9 cellular contexts compared by ENCODE assay signal in genomic region chr10:74924251-74924954, GRCh38.
A peak's percentile ranks its signal among the peaks of the same experiment; 100 is the strongest.
DNase-seq lines count a peak whose midpoint lies in the region; ATAC-seq and TF ChIP-seq lines count a peak whose summit lies in the region.
"Had no signal": no experiment of that assay in that cellular context is flagged by ENCODE, and none has a peak within 500 bp of the region (broad histone marks: within the 10 kb centered on the region; RNA-seq: fewer than 3 reads in every experiment).

No MANE protein-coding gene starts in this region.

- no peak for TF ChIP-seq RAD21 in IMR-90 (IDR thresholded peaks at IDR 0.05; ENCODE audit: low read length)

- no CpG with 5 or more reads among the region's 5 CpGs for WGBS in IMR-90 (ENCODE audit: extremely low coverage in 2 of 2, insufficient read length in 1 of 2), 2 experiments
- 40 to 47% methylated on average over 5 of the region's 5 CpGs for WGBS in transverse colon (ENCODE audit: low coverage in 1 of 2), 2 donors

- ATAC-seq in IMR-90 (ENCODE audit: low read depth) (peak; percentile 76), HG03520 (IDR thresholded peaks at IDR 0.05; ENCODE audit: unreplicated experiment) (no peak)

- H2BK5ac ChIP-seq in IMR-90 (ENCODE audit: low read depth, low read length, poor library complexity, severe bottlenecking): peak overlapping the region; percentile 97

- H2AK5ac ChIP-seq in IMR-90 (ENCODE audit: low read depth, low read length): peak overlapping the region; percentile 48; the same call in 1 of the 2 replicates

- in situ Hi-C loops in IMR-90 (cut with MboI; ENCODE audit: low sequenced_read_pairs) (no loop called here), transverse colon (cut with MboI; ENCODE audit: low pct_ligation_motif_present in 1 of 4, low pct_unique_long_range_greater_than_20kb in 1 of 4, low sequenced_read_pairs in 3 of 4) (no loop called here)

- peak overlapping the region; percentile 97 for H2BK120ac ChIP-seq in IMR-90 (ENCODE audit: low read depth, low read length)

- H2BK20ac ChIP-seq in IMR-90 (ENCODE audit: low read depth, low read length): peak overlapping the region; percentile 98

- H4K8ac ChIP-seq in IMR-90 (ENCODE audit: low read depth in 2 of 2, low read length in 2 of 2): peak overlapping the region; percentile 58 to 91

- H3K27me3 ChIP-seq in IMR-90 (ENCODE audit: control insufficient read depth, insufficient read depth, low read length) (no peaks in the 10 kb centered on the region), breast epithelium (no peaks in the 10 kb centered on the region), transverse colon (no peaks in the 10 kb centered on the region)

- no peak overlapping the region for H2AK9ac ChIP-seq in IMR-90 (replicated peaks; ENCODE audit: low read depth, low read length, poor library complexity)

- no peak for TF ChIP-seq EP300 in transverse colon (IDR thresholded peaks at IDR 0.05; ENCODE audit: low read depth)

- peak overlapping the region; percentile 96 for H3K56ac ChIP-seq in IMR-90 (ENCODE audit: extremely low read depth, insufficient read depth, low read length)

- peak overlapping the region; percentile 99 for H3K18ac ChIP-seq in IMR-90 (ENCODE audit: low read depth, low read length)

- POLR2A ChIA-PET in IMR-90 (lab: Charles Lee; ENCODE audit: unreplicated experiment): interaction anchor here (0.7 to 1.3 kb wide), 2 partner anchors 46 to 98 kb away, joined by 3 read pairs; partner anchors contain the start of gene KAT6B

- H3K27ac ChIP-seq in IMR-90 (ENCODE audit: insufficient read depth, low read length) (peak overlapping the region; percentile 94), breast epithelium (peak overlapping the region; percentile 82 to 87), transverse colon (peak overlapping the region; percentile 71 to 78 (median 72))

- intact Hi-C loops in IMR-90 (cut with micrococcal nuclease) (loop anchor here (10.0 kb wide), 1 partner anchor 310 kb away; the partner anchor contains the start of gene COMTD1), breast epithelium (cut with DNase I; ENCODE audit: low total_unique reads) (no loop called here), transverse colon (cut with DNase I; ENCODE audit: low total_unique reads) (no loop called here)

- no peaks in the 10 kb centered on the region for H3K36me3 ChIP-seq in IMR-90 (ENCODE audit: control insufficient read depth, insufficient read depth, low read length)
- no peaks in the 10 kb centered on the region for H3K36me3 ChIP-seq in breast epithelium
- no peaks in the 10 kb centered on the region for H3K36me3 ChIP-seq in transverse colon

- no peak for TF ChIP-seq CTCF in IMR-90 (conservative IDR thresholded peaks at IDR 0.05; ENCODE audit: low read depth, low read length)
- no peak for TF ChIP-seq CTCF in breast epithelium (IDR thresholded peaks at IDR 0.05)
- TF ChIP-seq CTCF in transverse colon (IDR thresholded peaks at IDR 0.05): no peak

- H4K91ac ChIP-seq in IMR-90 (ENCODE audit: insufficient read depth, low read depth, low read length): peak overlapping the region; percentile 97

- peak overlapping the region; percentile 71; the same call in 1 of the 2 replicates for H3K9ac ChIP-seq in IMR-90 (ENCODE audit: low read depth, low read length)

- H4K20me1 ChIP-seq in IMR-90 (ENCODE audit: insufficient read depth, low read length): 0 out of 2 replicates have a peak, but pooled peaks cover 2% of the 10 kb centered on the region

- peaks cover 27% of the 10 kb centered on the region for H3K4me1 ChIP-seq in IMR-90 (ENCODE audit: control insufficient read depth, insufficient read depth, low read length)
- peaks cover 7 to 11% of the 10 kb centered on the region in 2 donors for H3K4me1 ChIP-seq in breast epithelium
- H3K4me1 ChIP-seq in transverse colon: peaks cover 12 to 76% (median 55%) of the 10 kb centered on the region in 4 donors

- DNase-seq in IMR-90 (peak; percentile 97), breast epithelium (ENCODE audit: low spot score in 2 of 2) (no peak), kidney glomerular epithelial cell (lab: John Stamatoyannopoulos, UW) (peak; percentile 81), transverse colon (no peak), D341Med (ENCODE audit: low spot score) (no peak)
- no peak for DNase-seq in stimulated activated CD4-positive, alpha-beta T cell treated with anti-CD3 and anti-CD28 coated beads, Interleukin-4, amount 100 ng/mL, for 24 hours
- DNase-seq: activated naive CD8-positive, alpha-beta T cell treated with anti-CD3 and anti-CD28 coated beads for 36 hours; NCI-H526 treated with DMSO at 0.1 percent for 48 hours had no signal

- H4K5ac ChIP-seq in IMR-90 (ENCODE audit: low read depth, low read length): peak overlapping the region; percentile 97; the same call in 1 of the 2 replicates

- H3K79me1 ChIP-seq in IMR-90 (ENCODE audit: low read depth in 1 of 2, low read length in 2 of 2): peaks cover 33 to 63% of the 10 kb centered on the region in 2 experiments

- CTCF ChIA-PET in IMR-90 (lab: Yijun Ruan, JAX): interaction anchor here (0.6 kb wide), 1 partner anchor 86 kb away, joined by 3 read pairs; no protein-coding TSS in a partner anchor

- H3K9me3 ChIP-seq in IMR-90 (ENCODE audit: control insufficient read depth, insufficient read depth, low read length) (peaks cover 3% of the 10 kb centered on the region), breast epithelium (peaks cover 0 to 2% of the 10 kb centered on the region in 2 donors), transverse colon (no peaks in the 10 kb centered on the region)

- dilution Hi-C loops in IMR-90 (cut with HindIII; ENCODE audit: low sequenced_read_pairs, unreplicated experiment): no loop called here

- no peak overlapping the region for H2AFZ ChIP-seq in IMR-90 (replicated peaks; ENCODE audit: low read length, poor library complexity)

- H3K4ac ChIP-seq in IMR-90 (ENCODE audit: low read depth, low read length): peak overlapping the region; percentile 98; the same call in 1 of the 2 replicates

- H3K14ac ChIP-seq in IMR-90 (replicated peaks; ENCODE audit: low read depth, low read length): peak overlapping the region; percentile 95

- H2BK15ac ChIP-seq in IMR-90 (ENCODE audit: low read depth, low read length): peak overlapping the region; percentile 95; the same call in 1 of the 3 replicates

- peak overlapping the region; percentile 94 for H3K4me2 ChIP-seq in IMR-90 (ENCODE audit: low read depth, low read length)

- H3K4me3 ChIP-seq in IMR-90 (ENCODE audit: insufficient read depth, low read depth, low read length): peak overlapping the region; percentile 20; the same call in 1 of the 2 replicates
- peak overlapping the region in 1 of 3 donors; percentile 12 for H3K4me3 ChIP-seq in breast epithelium
- H3K4me3 ChIP-seq in transverse colon: no peak overlapping the region

- BruUV-seq in IMR-90 (replicated peaks; lab: Mats Ljungman, UMichigan): no TSS peak

- peaks cover 30% of the 10 kb centered on the region for H3K9me1 ChIP-seq in IMR-90 (ENCODE audit: insufficient read depth, low read length)

- TF ChIP-seq POLR2A in IMR-90 (IDR thresholded peaks at IDR 0.05; ENCODE audit: low read depth, low read length) (no peak), breast epithelium (IDR thresholded peaks at IDR 0.05) (no peak), transverse colon (IDR thresholded peaks at IDR 0.05) (no peak)

- peak overlapping the region; percentile 95 for H3K23ac ChIP-seq in IMR-90 (ENCODE audit: low read depth, low read length)

TF ChIP-seq in IMR-90, 13 proteins besides CTCF, POLR2A, EP300 and RAD21:
- TF ChIP-seq MAFK (IDR thresholded peaks at IDR 0.05; ENCODE audit: low read depth, low read length) (peak; percentile 24; the same call in 1 of the 2 replicates), CEBPB (IDR thresholded peaks at IDR 0.05; ENCODE audit: low read depth, low read length) (peak; percentile 94), BHLHE40 (IDR thresholded peaks at IDR 0.05; ENCODE audit: low read depth, low read length) (peak; percentile 55; the same call in 1 of the 2 replicates), RCOR1 (IDR thresholded peaks at IDR 0.05; ENCODE audit: insufficient replicate concordance, low read length) (peak; percentile 46), USF2 (IDR thresholded peaks at IDR 0.05; ENCODE audit: low read depth, low read length) (no peak), CHD1 (IDR thresholded peaks at IDR 0.05; ENCODE audit: low read depth, low read length) (no peak), FOS (IDR thresholded peaks at IDR 0.05; ENCODE audit: low read depth, low read length) (peak; percentile 74)
TF ChIP-seq in IMR-90: peak in this region for 5.

Comparison
In these comparisons a context has a peak if more than half of its experiments do, and no peak if none do; other contexts are left out.
1. DNase-seq: peak in IMR-90 (single experiment) and kidney glomerular epithelial cell (single experiment); none in breast epithelium (0 of 2), transverse colon (single experiment), stimulated activated CD4-positive, alpha-beta T cell treated with anti-CD3 and anti-CD28 coated beads, Interleukin-4, amount 100 ng/mL, for 24 hours (single experiment) and D341Med (single experiment).
2. Peak in every context shown above with its lines, with median percentiles within 50 percentile points of each other: H3K27ac ChIP-seq.